In the genomic region with DNA sequence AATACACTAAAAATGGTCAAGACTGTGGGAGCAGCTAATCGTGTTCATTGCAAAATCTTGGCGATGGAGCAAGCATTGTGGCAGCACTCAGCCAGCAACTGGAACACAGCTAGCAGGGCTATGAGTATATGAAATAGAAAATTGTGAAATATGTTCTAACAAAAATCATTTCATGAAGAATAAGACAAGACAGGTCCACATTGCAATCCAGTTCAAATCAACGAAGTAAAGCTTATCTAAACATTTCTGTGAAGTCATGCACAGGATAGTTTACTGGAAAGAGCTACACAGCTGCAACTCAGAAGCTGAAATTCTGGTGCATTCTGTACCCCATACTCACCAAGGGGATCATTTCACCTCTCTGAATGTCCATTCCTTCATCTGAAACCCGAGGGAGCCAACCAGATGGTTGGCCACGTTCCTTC, we compare ENCODE assay signal across 21 cellular contexts. TPM values are rescaled to one million over a fixed set of nuclear protein-coding genes. Genes with fewer than 3 reads are reported as not detected.
DNase-seq lines count a peak whose midpoint lies in the region; ATAC-seq and TF ChIP-seq lines count a peak whose summit lies in the region.
"Had no signal": no experiment of that assay in that cellular context is flagged by ENCODE, and none has a peak within 500 bp of the region (broad histone marks: within the 10 kb centered on the region; RNA-seq: fewer than 3 reads in every experiment).

No MANE protein-coding gene starts in this region.

- H3K4me1 ChIP-seq in adipocyte (ENCODE audit: control insufficient read depth, insufficient read depth, low read length) (peaks cover 73% of the 10 kb centered on the region), lower lobe of right lung (peaks cover 33% of the 10 kb centered on the region)

- intact Hi-C loops in lower lobe of right lung (cut with DNase I): loop anchor here (10.0 kb wide), 1 partner anchor 234 kb away; no protein-coding TSS in a partner anchor

- no peaks in the 10 kb centered on the region for H3K27me3 ChIP-seq in HL-60 (ENCODE audit: insufficient read depth, poor library complexity, severe bottlenecking)
- H3K27me3 ChIP-seq in adipocyte (replicated peaks; ENCODE audit: control insufficient read depth, insufficient read depth, low read length): no peaks in the 10 kb centered on the region
- no peaks in the 10 kb centered on the region for H3K27me3 ChIP-seq in lower lobe of right lung (ENCODE audit: low read depth)
- H3K27me3 ChIP-seq: ascending aorta, esophagus muscularis mucosa had no signal

- ATAC-seq in lower lobe of right lung (no peak), GM18861 (IDR thresholded peaks at IDR 0.05; ENCODE audit: unreplicated experiment) (no peak)
- ATAC-seq: activated T-helper 17 cell treated with anti-CD3 and anti-CD28 coated beads, Interleukin-2, amount 50 U/mL, for 72 hours had no signal

- H3K27ac ChIP-seq in HL-60 (replicated peaks) (peak overlapping the region; percentile 67), lower lobe of right lung (peak overlapping the region; percentile 39)
- H3K27ac ChIP-seq: BLaER1 treated with 17β-estradiol and CSF1 and Interleukin-3, amounts not matched to agents 10 nM and 100 nM had no signal

- DNase-seq in AG08396 (ENCODE audit: low spot score) (peak; percentile 22), HL-60 (ENCODE audit: low read depth in 1 of 2, low spot score in 1 of 2) (peak; percentile 87 to 92), adipocyte (ENCODE audit: low read depth) (peak; percentile 94), lower lobe of right lung (peak; percentile 61), NCI-H1092 (lab: John Stamatoyannopoulos, UW) (no peak), 8988T (no peak)
- DNase-seq in activated naive CD4-positive, alpha-beta T cell treated with anti-CD3 and anti-CD28 coated beads, Interleukin-2, amount 50 U/mL, for 16 hours: no peak
- DNase-seq: activated CD4-positive, alpha-beta T cell treated with anti-CD3 and anti-CD28 coated beads for 48 hours; cortex of kidney; KBM-7; midbrain; NCI-H2029 treated with DMSO at 0.1 percent for 48 hours; NCI-H526; occipital lobe; SHP77; substantia nigra had no signal

- TF ChIP-seq CTCF in HL-60 (IDR thresholded peaks at IDR 0.05; ENCODE audit: insufficient read depth, low read length): no peak
- no peak for TF ChIP-seq CTCF in lower lobe of right lung (IDR thresholded peaks at IDR 0.05)

- H3K4me3 ChIP-seq in HL-60 (replicated peaks; ENCODE audit: insufficient read depth, low read length) (no peak overlapping the region), adipocyte (ENCODE audit: low read length) (peak overlapping the region; percentile 59), lower lobe of right lung (no peak overlapping the region)
- H3K4me3 ChIP-seq: ascending aorta; BLaER1 treated with 17β-estradiol and CSF1 and Interleukin-3, amounts not matched to agents 10 nM and 100 nM; esophagus muscularis mucosa had no signal

- peak overlapping the region; percentile 82 for H3K9ac ChIP-seq in adipocyte (ENCODE audit: low read length)
- H3K9ac ChIP-seq: BLaER1 treated with 17β-estradiol and CSF1 and Interleukin-3, amounts not matched to agents 10 nM and 100 nM had no signal

- H3K36me3 ChIP-seq in adipocyte (ENCODE audit: control insufficient read depth, insufficient read depth, low read length, severe bottlenecking) (no peaks in the 10 kb centered on the region), lower lobe of right lung (no peaks in the 10 kb centered on the region)
- H3K36me3 ChIP-seq: ascending aorta; BLaER1 treated with 17β-estradiol and CSF1 and Interleukin-3, amounts not matched to agents 10 nM and 100 nM; esophagus muscularis mucosa had no signal

- H3K9me3 ChIP-seq in adipocyte (ENCODE audit: control insufficient read depth, low read length) (no peaks in the 10 kb centered on the region), lower lobe of right lung (no peaks in the 10 kb centered on the region)
- H3K9me3 ChIP-seq: ascending aorta; BLaER1 treated with 17β-estradiol and CSF1 and Interleukin-3, amounts not matched to agents 10 nM and 100 nM; esophagus muscularis mucosa had no signal

RNA-seq across cellular contexts. Expression of gene NFIL3, which starts 5.3 kb away (rescaled TPM):
- total RNA-seq in lower lobe of right lung: 25.7 TPM

Comparison
In these comparisons a context has a peak if more than half of its experiments do, and no peak if none do; other contexts are left out.
1. DNase-seq: peak in AG08396 (single experiment), HL-60 (2 of 2), adipocyte (single experiment) and lower lobe of right lung (single experiment); none in NCI-H1092 (single experiment), 8988T (single experiment) and activated naive CD4-positive, alpha-beta T cell treated with anti-CD3 and anti-CD28 coated beads, Interleukin-2, amount 50 U/mL, for 16 hours (single experiment).